18 cellular contexts compared by ENCODE assay signal in genomic region chr3:99714146-99714545, GRCh38.
DNase-seq lines count a peak whose midpoint lies in the region; ATAC-seq and TF ChIP-seq lines count a peak whose summit lies in the region.
"Had no signal": no experiment of that assay in that cellular context is flagged by ENCODE, and none has a peak within 500 bp of the region (broad histone marks: within the 10 kb centered on the region; RNA-seq: fewer than 3 reads in every experiment).

No MANE protein-coding gene starts in this region.

- H3K27ac ChIP-seq in heart right ventricle (no peak overlapping the region), lower lobe of right lung (peak overlapping the region; percentile 6), aorta (ENCODE audit: low read depth in 1 of 2, low read length in 2 of 2) (no peak overlapping the region)
- H3K27ac ChIP-seq: neutrophil had no signal

- DNase-seq in heart right ventricle (no peak), Right ventricle myocardium inferior (ENCODE audit: missing footprints) (no peak), dermis blood vessel endothelial cell (peak; percentile 71), lower lobe of right lung (no peak), aorta (no peak), HEK293T (ENCODE audit: extremely low spot score) (no peak), KBM-7 (no peak)
- DNase-seq: activated CD4-positive, CD25-positive, alpha-beta regulatory T cell; activated CD8-positive, alpha-beta memory T cell treated with anti-CD3 and anti-CD28 coated beads, Interleukin-2, amount 10 ng/mL, durations not matched to agents 7 days and 5 days; activated effector memory CD4-positive, alpha-beta T cell treated with anti-CD3 and anti-CD28 coated beads, Interleukin-2, amount 50 U/mL, for 16 hours; anterior cingulate cortex; Karpas-422; NCI-H1417 treated with DMSO at 0.1 percent for 48 hours; NK-92 treated with Interleukin-12 subunit alpha and Interleukin-12 subunit beta, amount 100 ng/mL, for 24 hours; trophoblast cell had no signal

- H3K4me1 ChIP-seq in heart right ventricle, result peaks cover 0 to 11% (median 0%) of the 10 kb centered on the region in 9 donors
- no peaks in the 10 kb centered on the region for H3K4me1 ChIP-seq in lower lobe of right lung
- peaks cover 2 to 18% of the 10 kb centered on the region in 2 donors for H3K4me1 ChIP-seq in aorta (ENCODE audit: control insufficient read depth in 1 of 2, insufficient read depth in 2 of 2, low read length in 2 of 2)

- in situ Hi-C loops in KBM-7 (cut with MboI; ENCODE audit: low pct_unique_long_range_greater_than_20kb, low sequenced_read_pairs), result no loop called here

- intact Hi-C loops in heart right ventricle (cut with DNase I), result no loop called here
- intact Hi-C loops in Right ventricle myocardium inferior (cut with DNase I), result no loop called here
- intact Hi-C loops in lower lobe of right lung (cut with DNase I), result no loop called here
- intact Hi-C loops in aorta (cut with DNase I), result no loop called here

- H3K9me3 ChIP-seq in heart right ventricle (no peaks in the 10 kb centered on the region), lower lobe of right lung (no peaks in the 10 kb centered on the region), aorta (ENCODE audit: control insufficient read depth, low read length) (no peaks in the 10 kb centered on the region)
- H3K9me3 ChIP-seq: neutrophil had no signal

- POLR2A ChIA-PET in HEK293T (lab: Yijun Ruan, JAX), result no interaction called here

- no peak overlapping the region for H3K4me3 ChIP-seq in heart right ventricle
- H3K4me3 ChIP-seq in lower lobe of right lung, result no peak overlapping the region
- H3K4me3 ChIP-seq in aorta (ENCODE audit: low read length in 2 of 2), result no peak overlapping the region
- H3K4me3 ChIP-seq: GM12878 had no signal

- TF ChIP-seq CTCF in heart right ventricle (IDR thresholded peaks at IDR 0.05), result no peak
- no peak for TF ChIP-seq CTCF in lower lobe of right lung (IDR thresholded peaks at IDR 0.05)

- CTCF ChIA-PET in HEK293T (lab: Yijun Ruan, JAX), result interaction anchor here (1.2 kb wide), 1 partner anchor 12 kb away, joined by 5 read pairs; no protein-coding TSS in a partner anchor

- ATAC-seq in heart right ventricle (peak in 5 of 8 donors; percentile 39 to 79 (median 59)), Right ventricle myocardium inferior (no peak), lower lobe of right lung (peak; percentile 46 to 78), aorta (ENCODE audit: low FRiP score) (peak; percentile 27), HG03135 (IDR thresholded peaks at IDR 0.05; ENCODE audit: unreplicated experiment) (no peak)
- ATAC-seq: activated CD8-positive, alpha-beta memory T cell treated with anti-CD3 and anti-CD28 coated beads, Interleukin-2, amount 10 ng/mL, durations not matched to agents 7 days and 5 days; GM12878 had no signal

- H3K27me3 ChIP-seq in heart right ventricle (no peaks in the 10 kb centered on the region), lower lobe of right lung (ENCODE audit: low read depth) (no peaks in the 10 kb centered on the region), aorta (ENCODE audit: control insufficient read depth in 1 of 2, insufficient read depth in 2 of 2, low read length in 1 of 2) (no peaks in the 10 kb centered on the region)
- H3K27me3 ChIP-seq: neutrophil had no signal

- 44 to 46% methylated on average over 1 of the region's 1 CpG for WGBS in heart right ventricle, 2 donors
- 19 to 37% methylated on average over 1 of the region's 1 CpG for WGBS in aorta, 2 donors

- H3K36me3 ChIP-seq in heart right ventricle (no peaks in the 10 kb centered on the region), lower lobe of right lung (no peaks in the 10 kb centered on the region), aorta (ENCODE audit: control insufficient read depth in 1 of 2, insufficient read depth in 2 of 2, low read length in 1 of 2) (peaks cover 0 to 3% of the 10 kb centered on the region in 2 donors)
- H3K36me3 ChIP-seq: neutrophil had no signal

TF ChIP-seq in HEK293T, 16 proteins besides CTCF, POLR2A, EP300 and RAD21:
- no peak for TF ChIP-seq TARDBP (IDR thresholded peaks at IDR 0.05)
- TF ChIP-seq CTBP1 (IDR thresholded peaks at IDR 0.05; ENCODE audit: borderline replicate concordance), result no peak
- TF ChIP-seq ARNT (IDR thresholded peaks at IDR 0.05), result no peak
- TF ChIP-seq LEF1 (IDR thresholded peaks at IDR 0.05; ENCODE audit: borderline replicate concordance), result no peak
- no peak for TF ChIP-seq SUZ12 (IDR thresholded peaks at IDR 0.05)

Comparison
In these comparisons a context has a peak if more than half of its experiments do, and no peak if none do; other contexts are left out.
1. ATAC-seq: peak in heart right ventricle (5 of 8), lower lobe of right lung (2 of 2) and aorta (single experiment); none in Right ventricle myocardium inferior (single experiment) and HG03135 (single experiment).